In genomic region chr12:103560604-103561101, GRCh38 we compare ENCODE assay signal across 2 cellular contexts.
TF ChIP-seq lines count a peak whose summit lies in the region.

No MANE protein-coding gene starts in this region.

TF ChIP-seq in K562, 482 proteins besides CTCF, POLR2A, EP300 and RAD21:
- 0 out of 2 replicates have a peak, but pooled peaks have one; percentile 14 for TF ChIP-seq ATF3 (IDR thresholded peaks at IDR 0.05)
- TF ChIP-seq ATF3 (CRISPR knock-in tag; conservative IDR thresholded peaks at IDR 0.05) = no peak
- no peak for TF ChIP-seq HMG20B (CRISPR knock-in tag; IDR thresholded peaks at IDR 0.05)

TF ChIP-seq in HepG2, 621 proteins besides CTCF, POLR2A, EP300 and RAD21 (continued from another document):
- 0 out of 2 replicates have a peak, but pooled peaks have one; percentile 8 for TF ChIP-seq FOXA3 (CRISPR knock-in tag; IDR thresholded peaks at IDR 0.05)
- no peak for TF ChIP-seq ZNF230 (CRISPR knock-in tag; IDR thresholded peaks at IDR 0.05)
- 0 out of 4 replicates have a peak, but pooled peaks of 1 of the 2 experiments have one; percentile 13 for TF ChIP-seq MAFK (conservative IDR thresholded peaks at IDR 0.05 in 1 of 2, IDR thresholded peaks at IDR 0.05 in 1 of 2; ENCODE audit: low read length in 2 of 2)
- TF ChIP-seq ZNF644 (CRISPR knock-in tag; IDR thresholded peaks at IDR 0.05; ENCODE audit: low read depth) = peak; percentile 59; the same call in 1 of the 2 replicates
- TF ChIP-seq THAP7 (CRISPR knock-in tag; IDR thresholded peaks at IDR 0.05) = no peak
- no peak for TF ChIP-seq NCOA1 (CRISPR knock-in tag; IDR thresholded peaks at IDR 0.05)
- no peak for TF ChIP-seq ZMYM2 (CRISPR knock-in tag; IDR thresholded peaks at IDR 0.05)
- TF ChIP-seq BHLHE40 (IDR thresholded peaks at IDR 0.05; ENCODE audit: low read length) = no peak
- peak; percentile 90 for TF ChIP-seq FOSL2 (CRISPR knock-in tag; IDR thresholded peaks at IDR 0.05)
- no peak for TF ChIP-seq IKZF5 (CRISPR knock-in tag; IDR thresholded peaks at IDR 0.05)
- TF ChIP-seq ZEB1 (IDR thresholded peaks at IDR 0.05; ENCODE audit: insufficient replicate concordance, low read depth) = no peak
- 0 out of 2 replicates have a peak, but pooled peaks have one; percentile 20 for TF ChIP-seq NFE2L2 (IDR thresholded peaks at IDR 0.05; ENCODE audit: low read length)
- TF ChIP-seq DZIP1 (CRISPR knock-in tag; IDR thresholded peaks at IDR 0.05) = no peak
- TF ChIP-seq TGIF2 (CRISPR knock-in tag; IDR thresholded peaks at IDR 0.05) = no peak
- TF ChIP-seq MLLT10 (CRISPR knock-in tag; IDR thresholded peaks at IDR 0.05) = no peak
- TF ChIP-seq XBP1 (CRISPR knock-in tag; IDR thresholded peaks at IDR 0.05) = no peak
- TF ChIP-seq ZBTB33 (CRISPR knock-in tag; IDR thresholded peaks at IDR 0.05) = no peak
- no peak for TF ChIP-seq SOX13 (IDR thresholded peaks at IDR 0.05)
- TF ChIP-seq SOX13 (CRISPR knock-in tag; conservative IDR thresholded peaks at IDR 0.05 in 1 of 2, IDR thresholded peaks at IDR 0.05 in 1 of 2) = peak in 1 of 2 experiments; percentile 13; a peak in 1 of 4 replicates
- no peak for TF ChIP-seq ZNF546 (CRISPR knock-in tag; conservative IDR thresholded peaks at IDR 0.05)
- no peak for TF ChIP-seq HBP1 (CRISPR knock-in tag; IDR thresholded peaks at IDR 0.05; ENCODE audit: low read depth)
- no peak for TF ChIP-seq ZNF446 (CRISPR knock-in tag; IDR thresholded peaks at IDR 0.05)
- no peak for TF ChIP-seq HNRNPLL (IDR thresholded peaks at IDR 0.05; ENCODE audit: low read depth, low read length, poor library complexity, severe bottlenecking)
- no peak for TF ChIP-seq ZNF24 (IDR thresholded peaks at IDR 0.05)
